Comparison of ENCODE assay signal across 8 cellular contexts in the genomic region with DNA sequence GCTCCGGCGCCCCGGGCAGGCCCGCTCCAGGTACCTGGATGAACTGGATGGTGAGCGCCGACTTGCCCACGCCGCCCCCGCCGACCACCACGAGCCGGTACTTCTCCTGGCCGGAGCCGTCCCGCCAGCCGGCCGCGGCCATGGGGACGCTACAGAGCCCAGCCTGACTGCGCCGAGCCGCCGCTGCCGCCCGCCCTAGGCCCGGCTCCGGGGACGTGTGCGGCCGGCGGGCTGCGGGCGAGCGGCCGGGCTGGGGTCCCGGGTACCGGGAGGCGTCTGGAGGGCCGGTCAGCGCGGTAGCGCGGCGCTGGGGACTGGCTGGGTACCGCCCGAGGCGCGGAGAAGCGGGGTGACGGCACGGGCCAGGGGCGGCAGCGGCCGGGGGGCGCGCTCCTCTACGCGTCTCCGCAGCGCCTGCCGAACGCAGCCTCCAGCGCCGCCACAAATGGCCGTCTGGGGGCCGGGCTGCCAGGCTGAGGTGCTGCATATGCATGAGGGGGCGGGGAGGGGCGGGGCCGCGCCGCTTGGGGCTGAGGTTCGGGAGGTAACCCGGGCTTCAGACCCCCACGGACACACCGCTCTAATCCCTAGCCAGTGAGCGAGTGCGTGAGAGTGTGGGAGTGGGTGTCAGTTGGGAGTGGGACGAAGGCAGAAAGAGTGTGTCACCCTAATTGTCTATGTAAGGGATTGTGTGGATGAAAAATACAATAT. TPM values are rescaled to one million over a fixed set of nuclear protein-coding genes. Genes with fewer than 3 reads are reported as not detected.
DNase-seq lines count a peak whose midpoint lies in the region; ATAC-seq and TF ChIP-seq lines count a peak whose summit lies in the region.

Gene RRAS2 (minus strand): TSS at position 455 of the 711 bp plus-strand sequence. CDS start 313 bp downstream, at position 142.

- H3K4me1 ChIP-seq in KMS-11 (ENCODE audit: low read depth, poor library complexity, severe bottlenecking) (peaks cover 5% of the 10 kb centered on the region), right cardiac atrium (ENCODE audit: control insufficient read depth, insufficient read depth, low read length) (no peaks in the 10 kb centered on the region)

- DNase-seq in EL, result peak; percentile 81
- peak; percentile 44 to 90 (median 67) for DNase-seq in T-helper 2 cell
- DNase-seq in amniotic stem cell (lab: John Stamatoyannopoulos, UW), result peak; percentile 50
- DNase-seq in right cardiac atrium, result peak; percentile 81 to 93 (median 92)
- peak; percentile 27 for DNase-seq in retinal pigment epithelial cell (ENCODE audit: low read depth)
- DNase-seq in SHP77 treated with DMSO at 0.1 percent for 48 hours (lab: John Stamatoyannopoulos, UW), result no peak

- H4K20me1 ChIP-seq in KMS-11 (ENCODE audit: insufficient read depth), result no peaks in the 10 kb centered on the region

- peak within 1 kb of the TSS; percentile 82 for H2AFZ ChIP-seq in KMS-11 (ENCODE audit: low read depth)

- intact Hi-C loops in right cardiac atrium (cut with DNase I), result loop anchor here in 1 of 4 donors (5.0 kb wide), 1 partner anchor 57 kb away; no protein-coding TSS in a partner anchor

- WGBS in right cardiac atrium, result under 1% methylated on average over 78 of the region's 78 CpGs

- no peaks in the 10 kb centered on the region for H3K36me3 ChIP-seq in KMS-11 (ENCODE audit: insufficient read depth)

- TF ChIP-seq CTCF in KMS-11 (conservative IDR thresholded peaks at IDR 0.05; ENCODE audit: low read depth, low read length), result no peak
- no peak for TF ChIP-seq CTCF in retinal pigment epithelial cell (conservative IDR thresholded peaks at IDR 0.05; ENCODE audit: low read depth, low read length)

- no peaks in the 10 kb centered on the region for H3K9me3 ChIP-seq in right cardiac atrium (ENCODE audit: control insufficient read depth, low read length)

- H3K79me2 ChIP-seq in KMS-11 (ENCODE audit: insufficient read depth, low read depth), result peaks cover 3% of the 10 kb centered on the region; the same call in 1 of the 2 replicates

- ATAC-seq in GM21529 (IDR thresholded peaks at IDR 0.05; ENCODE audit: unreplicated experiment), result peak; percentile 88
- peak; percentile 92 to 93 for ATAC-seq in right cardiac atrium

- no peaks in the 10 kb centered on the region for H3K27me3 ChIP-seq in KMS-11 (ENCODE audit: insufficient read depth, low read depth)
- no peaks in the 10 kb centered on the region for H3K27me3 ChIP-seq in right cardiac atrium (ENCODE audit: control insufficient read depth, insufficient read depth)

- H3K27ac ChIP-seq in KMS-11 (no peak within 1 kb of the TSS), right cardiac atrium (ENCODE audit: low read length) (peak within 1 kb of the TSS; percentile 89)

- H3K4me3 ChIP-seq in KMS-11 (IDR thresholded peaks at IDR 0.05; ENCODE audit: insufficient read depth, low read depth, low read length) (no peak within 1 kb of the TSS), right cardiac atrium (ENCODE audit: low read length) (peak within 1 kb of the TSS; percentile 97), retinal pigment epithelial cell (ENCODE audit: low read length) (peak within 1 kb of the TSS; percentile 88)

- peak within 1 kb of the TSS; percentile 63 for H3K9ac ChIP-seq in KMS-11

- H3K4me2 ChIP-seq in KMS-11, result peak within 1 kb of the TSS; percentile 66

RNA-seq across cellular contexts. Expression of gene RRAS2, which starts in this region (rescaled TPM):
- total RNA-seq in right cardiac atrium, result 10 to 100 TPM; 23.9 to 32.7 (median 29.8) TPM
- 28.2 TPM for polyA plus RNA-seq in right cardiac atrium
